ENCODE assay signal across 28 cellular contexts in genomic region chr1:20337581-20337980, GRCh38. TPM values are rescaled to one million over a fixed set of nuclear protein-coding genes. Genes with fewer than 3 reads are reported as not detected.
"Had no signal": no experiment of that assay in that cellular context is flagged by ENCODE, and none has a peak within 500 bp of the region (broad histone marks: within the 10 kb centered on the region; RNA-seq: fewer than 3 reads in every experiment).

No MANE protein-coding gene starts in this region.

- H3K36me3 ChIP-seq: brain microvascular endothelial cell, esophagus muscularis mucosa, gastrocnemius medialis, heart left ventricle had no signal

- H3K4me3 ChIP-seq: coronary artery, dorsolateral prefrontal cortex, esophagus muscularis mucosa, gastrocnemius medialis, heart left ventricle had no signal

- H3K27ac ChIP-seq: brain microvascular endothelial cell, coronary artery, dorsolateral prefrontal cortex, esophagus muscularis mucosa, foreskin keratinocyte, gastrocnemius medialis, heart left ventricle had no signal

- H3K9me3 ChIP-seq: esophagus muscularis mucosa, gastrocnemius medialis, heart left ventricle had no signal

- DNase-seq: activated B cell treated with CpG ODN at 0.5 μM for 24 hours; activated CD4-positive, alpha-beta T cell treated with anti-CD3 and anti-CD28 coated beads for 48 hours; activated CD4-positive, alpha-beta T cell treated with anti-CD3 and anti-CD28 coated beads, Interleukin-2, amount 50 U/mL, for 1 hour; activated CD4-positive, alpha-beta T cell treated with anti-CD3 and anti-CD28 coated beads, Interleukin-2, amount 50 U/mL, for 48 hours; activated CD8-positive, alpha-beta memory T cell treated with anti-CD3 and anti-CD28 coated beads for 24 hours; activated CD8-positive, alpha-beta T cell treated with anti-CD3 and anti-CD28 coated beads for 36 hours; activated gamma-delta T cell treated with Interleukin-2 at 50 U/mL for 16 hours; activated naive CD4-positive, alpha-beta T cell treated with anti-CD3 and anti-CD28 coated beads, Interleukin-2, amount 50 U/mL, for 16 hours; activated naive CD4-positive, alpha-beta T cell treated with Interleukin-2 at 50 U/mL for 16 hours; activated T-cell treated with anti-CD3 and anti-CD28 coated beads, Interleukin-2, amount 50 U/mL, for 48 hours; amniotic stem cell; anterior cingulate cortex; brain microvascular endothelial cell; dorsolateral prefrontal cortex; effector memory CD4-positive, alpha-beta T cell; erythroblast; foreskin keratinocyte; gastrocnemius medialis; glutamatergic neuron; heart left ventricle; T-helper 2 cell had no signal

- H3K4me1 ChIP-seq: esophagus muscularis mucosa, foreskin keratinocyte, gastrocnemius medialis, heart left ventricle had no signal

- FAIRE-seq: astrocyte, bronchial epithelial cell had no signal

RNA-seq across cellular contexts. Expression of gene VWA5B1, which starts 46.9 kb away (rescaled TPM):
- total RNA-seq: activated B cell treated with CpG ODN at 0.5 μM for 24 hours; activated CD8-positive, alpha-beta T cell treated with anti-CD3 and anti-CD28 coated beads for 36 hours; activated T-helper 2 cell treated with anti-CD3 and anti-CD28 coated beads, Interferon-gamma antibody, Interleukin-2, Interleukin-4, amounts not matched to agents 10 μg/mL and 5 μg/mL and 100 μg/mL, durations not matched to agents 14 hours and 24 hours and 36 hours; astrocyte; bronchial epithelial cell; cardiac septum; foreskin keratinocyte; T-helper 1 cell treated with Interleukin-12 subunit alpha and Interleukin-12 subunit beta and Interleukin-4 antibody, amounts not matched to agents 30 ng/mL and 1 ng/mL, for 36 hours had no signal
- polyA plus RNA-seq: foreskin keratinocyte had no signal
